Comparison of ENCODE assay signal across 19 cellular contexts in the genomic region with DNA sequence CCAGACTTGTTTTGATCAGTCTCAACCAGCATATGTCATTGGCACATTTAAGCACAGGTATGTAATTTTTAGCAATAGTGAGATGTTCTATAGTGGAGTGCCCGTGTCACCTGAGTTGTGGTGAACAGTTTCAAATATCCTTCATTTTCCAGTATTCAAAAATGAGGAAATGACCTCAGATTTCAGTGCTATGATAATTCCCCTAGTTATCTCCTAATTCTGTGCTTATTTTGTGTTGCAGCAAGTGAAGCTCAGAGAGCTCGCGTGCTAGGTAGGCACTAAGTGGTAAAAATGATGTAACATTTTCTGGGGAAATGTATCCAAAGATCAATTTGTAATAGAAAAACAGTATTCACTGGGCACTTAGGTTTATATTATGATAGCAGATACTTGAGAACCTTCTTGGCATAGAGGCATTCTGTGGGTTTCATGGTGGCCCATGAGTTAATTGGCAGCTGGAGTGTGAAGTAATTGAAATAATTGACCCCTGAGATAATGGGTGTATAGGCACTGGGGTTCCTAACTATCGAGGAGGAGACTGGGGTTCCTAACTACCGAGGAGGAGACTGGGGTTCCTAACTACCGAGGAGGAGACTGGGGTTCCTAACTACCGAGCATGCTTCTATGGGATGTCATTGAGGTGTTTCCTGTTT.
DNase-seq lines count a peak whose midpoint lies in the region; ATAC-seq and TF ChIP-seq lines count a peak whose summit lies in the region.
"Had no signal": no experiment of that assay in that cellular context is flagged by ENCODE, and none has a peak within 500 bp of the region (broad histone marks: within the 10 kb centered on the region; RNA-seq: fewer than 3 reads in every experiment).

No MANE protein-coding gene starts in this region.

- H3K36me3 Mint-ChIP-seq in activated T-cell treated with anti-CD3 and anti-CD28 coated beads, Interleukin-2, amount 50 U/mL, for 24 hours (ENCODE audit: low read depth) = peaks cover 67% of the 10 kb centered on the region
- peaks cover 27% of the 10 kb centered on the region for H3K36me3 Mint-ChIP-seq in HFFc6 (ENCODE audit: low read depth)
- H3K36me3 Mint-ChIP-seq in chondrocyte (ENCODE audit: low read depth) = no peaks in the 10 kb centered on the region
- no peaks in the 10 kb centered on the region for H3K36me3 Mint-ChIP-seq in osteocyte (ENCODE audit: unreplicated experiment)

- DNase-seq in activated T-cell treated with anti-CD3 and anti-CD28 coated beads, Interleukin-2, amount 50 U/mL, for 24 hours = no peak
- DNase-seq in activated T-cell treated with anti-CD3 and anti-CD28 coated beads for 4 hours (no peak), HFFc6 (no peak), chondrocyte (ENCODE audit: low spot score) (no peak), osteocyte (ENCODE audit: extremely low spot score, unreplicated experiment) (no peak), SW 1271 (lab: John Stamatoyannopoulos, UW) (no peak), KG1 (lab: John Stamatoyannopoulos, UW) (no peak)
- DNase-seq: activated B cell treated with CpG ODN at 0.5 μM for 24 hours; activated CD8-positive, alpha-beta memory T cell treated with anti-CD3 and anti-CD28 coated beads for 24 hours; CD8-positive, alpha-beta memory T cell; NCI-H2081; NCI-H524 treated with DMSO at 0.1 percent for 48 hours; OCI-M1; SHP77 treated with DMSO at 0.1 percent for 48 hours; T-helper 2 cell had no signal

- no peak for ATAC-seq in HG03280 (IDR thresholded peaks at IDR 0.05; ENCODE audit: unreplicated experiment)
- ATAC-seq: gastroesophageal sphincter had no signal

- no peaks in the 10 kb centered on the region for H3K27me3 Mint-ChIP-seq in activated T-cell treated with anti-CD3 and anti-CD28 coated beads, Interleukin-2, amount 50 U/mL, for 24 hours
- H3K27me3 Mint-ChIP-seq in HFFc6 (ENCODE audit: insufficient read depth) (peaks cover 9% of the 10 kb centered on the region; the same call in 1 of the 2 replicates), chondrocyte (ENCODE audit: low read depth) (no peaks in the 10 kb centered on the region), osteocyte (ENCODE audit: unreplicated experiment) (no peaks in the 10 kb centered on the region)
- H3K27me3 Mint-ChIP-seq: activated B cell treated with CpG ODN at 0.5 μM for 24 hours had no signal

- TF ChIP-seq CTCF in HFFc6 (IDR thresholded peaks at IDR 0.05) (no peak), chondrocyte (IDR thresholded peaks at IDR 0.05) (no peak), osteocyte (IDR thresholded peaks at IDR 0.05) (no peak)

- H3K27ac Mint-ChIP-seq in activated T-cell treated with anti-CD3 and anti-CD28 coated beads, Interleukin-2, amount 50 U/mL, for 24 hours = peak overlapping the region; percentile 32
- peak overlapping the region; percentile 87 for H3K27ac Mint-ChIP-seq in HFFc6
- H3K27ac Mint-ChIP-seq in chondrocyte (ENCODE audit: unreplicated experiment) = peak overlapping the region; percentile 95
- H3K27ac Mint-ChIP-seq in osteocyte (ENCODE audit: unreplicated experiment) = peak overlapping the region; percentile 82
- H3K27ac Mint-ChIP-seq: activated B cell treated with CpG ODN at 0.5 μM for 24 hours; activated T-helper 1 cell treated with anti-CD3 and anti-CD28 coated beads, Interleukin-12 subunit alpha, Interleukin-12 subunit beta, Interleukin-2, Interleukin-4 antibody, amounts not matched to agents 30 ng/mL and 10 ng/mL and 1 ng/mL, durations not matched to agents 14 hours and 24 hours and 36 hours; CD8-positive, alpha-beta memory T cell had no signal

- H3K4me1 Mint-ChIP-seq in activated T-cell treated with anti-CD3 and anti-CD28 coated beads, Interleukin-2, amount 50 U/mL, for 24 hours (ENCODE audit: low read depth) = peaks cover 66% of the 10 kb centered on the region
- H3K4me1 Mint-ChIP-seq in HFFc6 (ENCODE audit: low read depth) = peaks cover 94% of the 10 kb centered on the region
- peaks cover 65% of the 10 kb centered on the region for H3K4me1 Mint-ChIP-seq in chondrocyte (ENCODE audit: low read depth)
- H3K4me1 Mint-ChIP-seq in osteocyte (ENCODE audit: unreplicated experiment) = peaks cover 68% of the 10 kb centered on the region
- H3K4me1 Mint-ChIP-seq: activated B cell treated with CpG ODN at 0.5 μM for 24 hours had no signal

- peaks cover 16% of the 10 kb centered on the region for H3K9me3 Mint-ChIP-seq in activated T-cell treated with anti-CD3 and anti-CD28 coated beads, Interleukin-2, amount 50 U/mL, for 24 hours
- H3K9me3 Mint-ChIP-seq in HFFc6 = peaks cover 6% of the 10 kb centered on the region; the same call in 1 of the 2 replicates
- H3K9me3 Mint-ChIP-seq in chondrocyte (ENCODE audit: low read depth) = no peaks in the 10 kb centered on the region
- H3K9me3 Mint-ChIP-seq in osteocyte (ENCODE audit: unreplicated experiment) = no peaks in the 10 kb centered on the region

- H3K4me3 Mint-ChIP-seq in activated T-cell treated with anti-CD3 and anti-CD28 coated beads, Interleukin-2, amount 50 U/mL, for 24 hours = no peak overlapping the region
- 0 out of 2 replicates have a peak overlapping the region, but pooled peaks have one; percentile 15 for H3K4me3 Mint-ChIP-seq in HFFc6
- H3K4me3 Mint-ChIP-seq in chondrocyte (ENCODE audit: unreplicated experiment) = no peak overlapping the region
- H3K4me3 Mint-ChIP-seq in osteocyte (ENCODE audit: unreplicated experiment) = no peak overlapping the region
- H3K4me3 Mint-ChIP-seq: activated B cell treated with CpG ODN at 0.5 μM for 24 hours; activated T-helper 1 cell treated with anti-CD3 and anti-CD28 coated beads, Interleukin-12 subunit alpha, Interleukin-12 subunit beta, Interleukin-2, Interleukin-4 antibody, amounts not matched to agents 30 ng/mL and 10 ng/mL and 1 ng/mL, durations not matched to agents 14 hours and 24 hours and 36 hours; CD8-positive, alpha-beta memory T cell; neural crest cell had no signal

Comparison
In these comparisons a context has a peak if more than half of its experiments do, and no peak if none do; other contexts are left out.
1. H3K27ac Mint-ChIP-seq: peak in every context shown above with its lines; median percentile 95 in chondrocyte; 87 in HFFc6; 82 in osteocyte; 32 in activated T-cell treated with anti-CD3 and anti-CD28 coated beads, Interleukin-2, amount 50 U/mL, for 24 hours.